9 cellular contexts compared by ENCODE assay signal in the genomic region with DNA sequence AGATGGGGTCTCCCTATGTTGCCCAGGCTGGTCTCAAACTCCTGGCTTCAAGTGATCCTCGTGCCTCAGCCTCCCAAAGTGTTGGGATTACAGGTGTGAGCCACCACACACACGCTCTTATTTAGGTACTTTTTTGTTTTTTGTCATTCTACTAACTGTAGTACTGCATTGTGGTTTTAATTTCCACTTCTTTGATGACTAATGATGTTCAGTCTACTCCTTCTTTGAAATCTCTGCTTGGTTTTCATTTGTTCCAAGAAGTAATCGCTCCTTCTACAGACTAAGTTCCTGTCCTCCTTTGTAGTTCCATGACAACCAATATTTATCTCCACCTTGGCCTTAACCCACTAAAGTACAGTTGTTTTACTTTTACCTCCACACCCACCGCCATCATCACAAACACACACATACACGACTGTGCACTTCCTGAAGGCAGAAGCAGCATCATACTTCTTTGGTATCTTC. TPM values are rescaled to one million over a fixed set of nuclear protein-coding genes. Genes with fewer than 3 reads are reported as not detected.
DNase-seq lines count a peak whose midpoint lies in the region; ATAC-seq, FAIRE-seq and TF ChIP-seq lines count a peak whose summit lies in the region.
"Had no signal": no experiment of that assay in that cellular context is flagged by ENCODE, and none has a peak within 500 bp of the region (broad histone marks: within the 10 kb centered on the region; RNA-seq: fewer than 3 reads in every experiment).

No MANE protein-coding gene starts in this region.

- BruUV-seq in Caco-2 (replicated peaks; lab: Mats Ljungman, UMichigan), result no TSS peak

- peak overlapping the region; percentile 57 for H3K4me3 Mint-ChIP-seq in Caco-2 (ENCODE audit: unreplicated experiment)
- peak overlapping the region; percentile 74 for H3K4me3 Mint-ChIP-seq in nephron progenitor cell

- no peak for TF ChIP-seq CTCF in Caco-2 (IDR thresholded peaks at IDR 0.05; ENCODE audit: insufficient read depth in 1 of 2, low read depth in 1 of 2, low read length in 1 of 2, severe bottlenecking in 1 of 2, unreplicated experiment in 1 of 2)
- TF ChIP-seq CTCF in bronchial epithelial cell (IDR thresholded peaks at IDR 0.05; ENCODE audit: insufficient read depth, low read length, severe bottlenecking), result no peak
- TF ChIP-seq CTCF in nephron progenitor cell (IDR thresholded peaks at IDR 0.05), result no peak
- no peak for TF ChIP-seq CTCF in left lung (IDR thresholded peaks at IDR 0.05)

- ATAC-seq in left lung (no peak), HG03378 (IDR thresholded peaks at IDR 0.05; ENCODE audit: unreplicated experiment) (no peak)

- H3K4me1 Mint-ChIP-seq in Caco-2 (ENCODE audit: low read depth, unreplicated experiment) (peaks cover 13% of the 10 kb centered on the region), nephron progenitor cell (peaks cover 29% of the 10 kb centered on the region)

- peak overlapping the region; percentile 58 for H3K4me3 ChIP-seq in Caco-2 (ENCODE audit: low read depth, low read length)
- H3K4me3 ChIP-seq in SK-N-MC, result peak overlapping the region; percentile 68; the same call in 1 of the 2 replicates
- no peak overlapping the region for H3K4me3 ChIP-seq in bronchial epithelial cell (ENCODE audit: low read depth, low read length)
- H3K4me3 ChIP-seq in left lung, result peak overlapping the region in 1 of 2 donors; percentile 63

- H3K27me3 ChIP-seq in Caco-2 (replicated peaks; ENCODE audit: control insufficient read depth, insufficient read depth, low read length) (no peaks in the 10 kb centered on the region), bronchial epithelial cell (ENCODE audit: control insufficient read depth, insufficient read depth, low read length) (no peaks in the 10 kb centered on the region), left lung (no peaks in the 10 kb centered on the region)

- POLR2A ChIA-PET in Caco-2 (lab: Charles Lee), result interaction anchor here (0.8 kb wide), 1 partner anchor 98 kb away, joined by 3 read pairs; a partner anchor contains a TSS

- H3K9ac ChIP-seq in SK-N-MC (ENCODE audit: insufficient read length), result no peak overlapping the region

- no peak overlapping the region for H3K27ac ChIP-seq in SK-N-MC
- peak overlapping the region in 1 of 2 donors; percentile 76 for H3K27ac ChIP-seq in left lung

- H3K4me1 ChIP-seq in Caco-2, result no peaks in the 10 kb centered on the region
- H3K4me1 ChIP-seq in left lung, result peaks cover 5 to 27% of the 10 kb centered on the region in 2 donors

- intact Hi-C loops in Caco-2 (cut with micrococcal nuclease; ENCODE audit: unreplicated experiment), result no loop called here
- intact Hi-C loops in left lung (cut with DNase I), result no loop called here

- DNase-seq in Caco-2, result no peak
- DNase-seq in SK-N-MC (ENCODE audit: low read depth, low spot score), result no peak
- DNase-seq in bronchial epithelial cell (ENCODE audit: low read depth), result peak; percentile 35
- no peak for DNase-seq in nephron progenitor cell
- DNase-seq in NAMALWA (ENCODE audit: low spot score), result no peak
- DNase-seq in epidermal melanocyte (ENCODE audit: insufficient read length, low spot score), result no peak
- DNase-seq in left lung, result no peak
- DNase-seq: DMS153 had no signal

- H3K9me3 Mint-ChIP-seq in Caco-2 (ENCODE audit: unreplicated experiment), result no peaks in the 10 kb centered on the region
- H3K9me3 Mint-ChIP-seq in nephron progenitor cell, result no peaks in the 10 kb centered on the region

- CTCF ChIA-PET in Caco-2 (lab: Charles Lee), result interaction anchor here (0.6 to 2.0 kb wide), 2 partner anchors 34 to 63 kb away, joined by 3 to 10 read pairs; no protein-coding TSS in a partner anchor

- FAIRE-seq in bronchial epithelial cell (lab: Jason Lieb, UNC), result no peak

- H3K36me3 ChIP-seq in Caco-2 (ENCODE audit: control insufficient read depth, insufficient read depth, low read length) (no peaks in the 10 kb centered on the region), SK-N-MC (ENCODE audit: insufficient read depth, low read length) (no peaks in the 10 kb centered on the region), bronchial epithelial cell (ENCODE audit: control insufficient read depth, insufficient read depth, low read length) (no peaks in the 10 kb centered on the region), left lung (no peaks in the 10 kb centered on the region)

- no peaks in the 10 kb centered on the region for H3K9me3 ChIP-seq in Caco-2
- H3K9me3 ChIP-seq in SK-N-MC (ENCODE audit: low read depth, low read length), result no peaks in the 10 kb centered on the region
- no peaks in the 10 kb centered on the region for H3K9me3 ChIP-seq in left lung

- H3K27ac Mint-ChIP-seq in Caco-2 (ENCODE audit: unreplicated experiment), result no peak overlapping the region
- H3K27ac Mint-ChIP-seq in nephron progenitor cell, result no peak overlapping the region

- H3K36me3 Mint-ChIP-seq in Caco-2 (ENCODE audit: insufficient read depth, unreplicated experiment) (peaks cover 7% of the 10 kb centered on the region), nephron progenitor cell (ENCODE audit: low read depth) (no peaks in the 10 kb centered on the region)

- H3K27me3 Mint-ChIP-seq in Caco-2 (ENCODE audit: insufficient read depth, unreplicated experiment), result no peaks in the 10 kb centered on the region
- peaks cover 71% of the 10 kb centered on the region for H3K27me3 Mint-ChIP-seq in nephron progenitor cell (ENCODE audit: low read depth, poor library complexity)

RNA-seq across cellular contexts. Expression of a gene that starts 0.5 kb away (rescaled TPM):
- total RNA-seq in Caco-2 (2022) (0.11 and 0.35 TPM in 2 replicates), bronchial epithelial cell (0.26 TPM in 2 replicates), left lung (1 to 10 TPM; 2.9 to 5.3 TPM)

RNA-seq across cellular contexts. Expression of a gene that starts 9.0 kb away (rescaled TPM):
- total RNA-seq in Caco-2 (2022) (7.9 and 9.7 TPM in 2 replicates), bronchial epithelial cell (24.2 and 45.7 TPM in 2 replicates), left lung (10 to 100 TPM; 33.3 to 47.5 TPM)

RNA-seq across cellular contexts. Expression of a gene that starts 47.9 kb away (rescaled TPM):
- total RNA-seq in Caco-2 (2022) (11.7 and 12.2 TPM in 2 replicates), bronchial epithelial cell (121 and 171 TPM in 2 replicates), left lung (10 to 100 TPM; 29.0 to 36.9 TPM)
